10 cellular contexts compared by ENCODE assay signal in genomic region chr5:14594378-14595074, GRCh38. TPM values are rescaled to one million over a fixed set of nuclear protein-coding genes. Genes with fewer than 3 reads are reported as not detected.
A peak's percentile ranks its signal among the peaks of the same experiment; 100 is the strongest.
DNase-seq lines count a peak whose midpoint lies in the region; ATAC-seq, FAIRE-seq and TF ChIP-seq lines count a peak whose summit lies in the region.
"Had no signal": no experiment of that assay in that cellular context is flagged by ENCODE, and none has a peak within 500 bp of the region (broad histone marks: within the 10 kb centered on the region; RNA-seq: fewer than 3 reads in every experiment).

No MANE protein-coding gene starts in this region.

- peak overlapping the region in 2 of 3 donors; percentile 3 to 26 for H3K27ac ChIP-seq in right lobe of liver
- H3K27ac ChIP-seq in HepG2 (ENCODE audit: extremely low read length, insufficient read depth, low read length) = no peak overlapping the region
- peak overlapping the region; percentile 71 to 79 for H3K27ac ChIP-seq in mucosa of rectum (ENCODE audit: low read depth in 2 of 2, low read length in 2 of 2)

- H3K4me1 Mint-ChIP-seq in activated T-cell treated with anti-CD3 and anti-CD28 coated beads, Interleukin-2, amount 50 U/mL, for 72 hours (ENCODE audit: low read depth) = peaks cover 81% of the 10 kb centered on the region
- H3K4me1 Mint-ChIP-seq: nephron had no signal

- H3K36me3 ChIP-seq in right lobe of liver (no peaks in the 10 kb centered on the region), HepG2 (replicated peaks in 1 of 2; ENCODE audit: control insufficient read depth in 1 of 2, insufficient read depth in 2 of 2, low read length in 2 of 2) (no peaks in the 10 kb centered on the region), mucosa of rectum (ENCODE audit: control insufficient read depth in 2 of 2, insufficient read depth in 2 of 2, low read length in 2 of 2) (no peaks in the 10 kb centered on the region)

- TF ChIP-seq CTCF in right lobe of liver (IDR thresholded peaks at IDR 0.05) (no peak), HepG2 (CRISPR knock-in tag; IDR thresholded peaks at IDR 0.05) (no peak)

- no peaks in the 10 kb centered on the region for H3K9me3 ChIP-seq in right lobe of liver
- H3K9me3 ChIP-seq in HepG2 (ENCODE audit: low read length) = no peaks in the 10 kb centered on the region
- H3K9me3 ChIP-seq in mucosa of rectum (ENCODE audit: control insufficient read depth in 2 of 2, low read length in 2 of 2) = no peaks in the 10 kb centered on the region

- no peaks in the 10 kb centered on the region for H4K20me1 ChIP-seq in HepG2 (ENCODE audit: insufficient read depth, low read length)

- intact Hi-C loops in right lobe of liver (cut with DNase I) = no loop called here
- intact Hi-C loops in HepG2 (cut with micrococcal nuclease; ENCODE audit: unreplicated experiment) = no loop called here

- POLR2A ChIA-PET in HepG2 (lab: Yijun Ruan, JAX) = no interaction called here

- H3K9me3 Mint-ChIP-seq in activated T-cell treated with anti-CD3 and anti-CD28 coated beads, Interleukin-2, amount 50 U/mL, for 72 hours = no peaks in the 10 kb centered on the region
- H3K9me3 Mint-ChIP-seq: nephron had no signal

- no peak for DNase-seq in right lobe of liver
- no peak for DNase-seq in HepG2 (ENCODE audit: low spot score)
- DNase-seq in activated T-cell treated with anti-CD3 and anti-CD28 coated beads, Interleukin-2, amount 50 U/mL, for 72 hours = no peak
- no peak for DNase-seq in HPDE6-E6E7 (ENCODE audit: extremely low spot score)
- no peak for DNase-seq in NCI-H510A treated with DMSO at 0.1 percent for 48 hours (lab: John Stamatoyannopoulos, UW)

- H3K27me3 ChIP-seq in right lobe of liver (no peaks in the 10 kb centered on the region), HepG2 (ENCODE audit: control insufficient read depth in 1 of 2, insufficient read depth in 2 of 2, low read length in 2 of 2) (no peaks in the 10 kb centered on the region), mucosa of rectum (ENCODE audit: control insufficient read depth in 2 of 2, insufficient read depth in 2 of 2, low read length in 2 of 2) (no peaks in the 10 kb centered on the region)

- peak overlapping the region; percentile 98 for H3K27ac Mint-ChIP-seq in activated T-cell treated with anti-CD3 and anti-CD28 coated beads, Interleukin-2, amount 50 U/mL, for 72 hours
- H3K27ac Mint-ChIP-seq: nephron had no signal

- FAIRE-seq in HepG2 (lab: Jason Lieb, UNC) = no peak
- FAIRE-seq: islet of Langerhans had no signal

- H3K4me3 Mint-ChIP-seq in activated T-cell treated with anti-CD3 and anti-CD28 coated beads, Interleukin-2, amount 50 U/mL, for 72 hours = peak overlapping the region; percentile 76 to 91
- H3K4me3 Mint-ChIP-seq: nephron had no signal

- no peak overlapping the region for H3K4me2 ChIP-seq in HepG2 (ENCODE audit: low read depth, low read length)

- H3K9ac ChIP-seq in HepG2 (ENCODE audit: insufficient read depth, low read depth, low read length) = no peak overlapping the region
- no peak overlapping the region for H3K9ac ChIP-seq in mucosa of rectum (ENCODE audit: low read depth in 1 of 2, low read length in 2 of 2)

- no peak overlapping the region for H2AFZ ChIP-seq in HepG2 (ENCODE audit: low read length)

- no peaks in the 10 kb centered on the region for H3K27me3 Mint-ChIP-seq in activated T-cell treated with anti-CD3 and anti-CD28 coated beads, Interleukin-2, amount 50 U/mL, for 72 hours (ENCODE audit: low read depth)

- TF ChIP-seq POLR2A in right lobe of liver (IDR thresholded peaks at IDR 0.05) (no peak), HepG2 (IDR thresholded peaks at IDR 0.05; ENCODE audit: insufficient read depth in 1 of 2, low read depth in 2 of 2, low read length in 2 of 2) (no peak)

- CTCF ChIA-PET in HepG2 (lab: Yijun Ruan, JAX; ENCODE audit: low intra/inter-chr PET ratio, low total read pairs) = no interaction called here

- H3K79me2 ChIP-seq in HepG2 (ENCODE audit: insufficient read depth, low read length) = no peaks in the 10 kb centered on the region

- no peak for TF ChIP-seq EP300 in HepG2 (IDR thresholded peaks at IDR 0.05; ENCODE audit: low read depth in 2 of 2, low read length in 2 of 2)
- TF ChIP-seq EP300 in HepG2 (CRISPR knock-in tag; IDR thresholded peaks at IDR 0.05; ENCODE audit: borderline replicate concordance) = no peak

- H3K36me3 Mint-ChIP-seq in activated T-cell treated with anti-CD3 and anti-CD28 coated beads, Interleukin-2, amount 50 U/mL, for 72 hours (ENCODE audit: insufficient read depth in 2 of 2) = peaks cover 0 to 3% of the 10 kb centered on the region in 2 donors

- no peak for TF ChIP-seq RAD21 in HepG2 (CRISPR knock-in tag; IDR thresholded peaks at IDR 0.05)

- H3K4me1 ChIP-seq in right lobe of liver (no peaks in the 10 kb centered on the region), HepG2 (ENCODE audit: insufficient read depth, low read length) (peaks cover 9% of the 10 kb centered on the region), mucosa of rectum (ENCODE audit: control insufficient read depth in 2 of 2, insufficient read depth in 2 of 2, low read length in 2 of 2) (peaks cover 24 to 39% of the 10 kb centered on the region in 2 donors)

- no TSS peak for BruUV-seq in HepG2 (replicated peaks; lab: Mats Ljungman, UMichigan)

- in situ Hi-C loops in HepG2 (cut with HindIII; ENCODE audit: extremely low pct_ligation_motif_present, low pct_unique_long_range_greater_than_20kb) = no loop called here

- WGBS in right lobe of liver (ENCODE audit: insufficient coverage, low coverage, low lambda C conversion rate, missing lambda C conversion rate) = 55% methylated on average over 1 of the region's 4 CpGs
- WGBS in HepG2 (ENCODE audit: low lambda C conversion rate) = 77% methylated on average over 2 of the region's 4 CpGs

- H3K4me3 ChIP-seq in right lobe of liver (no peak overlapping the region), HepG2 (replicated peaks in 1 of 3; ENCODE audit: insufficient read depth in 1 of 3, low read depth in 2 of 3, low read length in 3 of 3) (no peak overlapping the region), mucosa of rectum (ENCODE audit: low read length in 2 of 2) (peak overlapping the region; percentile 5 to 42)

- peak in 3 of 4 donors; percentile 31 to 42 (median 33) for ATAC-seq in right lobe of liver
- no peak for ATAC-seq in HepG2
- peak; percentile 14 to 16 for ATAC-seq in activated T-cell treated with anti-CD3 and anti-CD28 coated beads, Interleukin-2, amount 50 U/mL, for 72 hours (replicated peaks in 1 of 2)
- ATAC-seq in HG02981 (IDR thresholded peaks at IDR 0.05; ENCODE audit: unreplicated experiment) = no peak
- no peak for ATAC-seq in GM18861 (IDR thresholded peaks at IDR 0.05; ENCODE audit: unreplicated experiment)

TF ChIP-seq in HepG2, 621 proteins besides CTCF, POLR2A, EP300 and RAD21 (continues in another document):
- TF ChIP-seq ZNF792 (CRISPR knock-in tag; IDR thresholded peaks at IDR 0.05) = no peak
- TF ChIP-seq SALL1 (CRISPR knock-in tag; IDR thresholded peaks at IDR 0.05) = no peak
- no peak for TF ChIP-seq TGIF2 (CRISPR knock-in tag; IDR thresholded peaks at IDR 0.05)
- TF ChIP-seq ZNF460 (CRISPR knock-in tag; IDR thresholded peaks at IDR 0.05; ENCODE audit: borderline replicate concordance) = no peak
- TF ChIP-seq ZNF839 (CRISPR knock-in tag; IDR thresholded peaks at IDR 0.05; ENCODE audit: borderline replicate concordance) = no peak
- TF ChIP-seq E2F1 (CRISPR knock-in tag; IDR thresholded peaks at IDR 0.05) = no peak
- no peak for TF ChIP-seq HOXD1 (CRISPR knock-in tag; IDR thresholded peaks at IDR 0.05)
- TF ChIP-seq NFYB (CRISPR knock-in tag; IDR thresholded peaks at IDR 0.05) = no peak

RNA-seq across cellular contexts. Expression of gene OTULINL, which starts 12.9 kb away (rescaled TPM):
- total RNA-seq in right lobe of liver = 1 to 10 TPM in 3 of 6 experiments, under 1 TPM in 3; 0.66 to 1.7 (median 1.2) TPM
- total RNA-seq in HepG2 (2016; rRNA removed; fragmentation: Illumina TruSeq; extraction: Trizol) = 0.36 and 0.40 TPM in 2 replicates
- total RNA-seq in HepG2 (2016; cell fraction: cytosol; rRNA removed; fragmentation: Illumina TruSeq; extraction: Trizol; ENCODE audit: low read depth) = 0.35 TPM in 1 of 2 replicates, not detected in the other
- total RNA-seq in HepG2 (2016; cell fraction: insoluble cytoplasmic fraction; rRNA removed; fragmentation: Illumina TruSeq; extraction: Trizol) = 0.22 and 0.49 TPM in 2 replicates
- total RNA-seq in HepG2 (2016; cell fraction: membrane; rRNA removed; fragmentation: Illumina TruSeq; extraction: Trizol) = 0.24 and 0.34 TPM in 2 replicates
- 0.34 and 0.66 TPM in 2 replicates for total RNA-seq in HepG2 (2016; cell fraction: nucleus; rRNA removed; fragmentation: Illumina TruSeq; extraction: Trizol)
- polyA plus RNA-seq in HepG2 (2011; rRNA removed) = 0.04 and 0.08 TPM in 2 replicates
- polyA plus RNA-seq in HepG2 (2011; cell fraction: cytosol; rRNA removed) = 0.07 and 0.15 TPM in 2 replicates
- 0.03 TPM in 1 of 2 replicates, not detected in the other for polyA plus RNA-seq in HepG2 (2011; cell fraction: nucleus; rRNA removed)
- 0.05 and 0.07 TPM in 2 replicates for polyA plus RNA-seq in HepG2 (2012)
- polyA plus RNA-seq in HepG2 (2016; cell fraction: cytosol; fragmentation: Illumina TruSeq; extraction: Trizol; ENCODE audit: low read depth) = 0.03 and 0.05 TPM in 2 replicates
- polyA plus RNA-seq in HepG2 (2016; cell fraction: insoluble cytoplasmic fraction; fragmentation: Illumina TruSeq; extraction: Trizol; ENCODE audit: low read depth) = 0.14 and 0.72 TPM in 2 replicates
- polyA plus RNA-seq in HepG2 (2016; cell fraction: membrane; fragmentation: Illumina TruSeq; extraction: Trizol; ENCODE audit: low read depth) = 0.08 and 0.09 TPM in 2 replicates
- 0.21 and 0.40 TPM in 2 replicates for polyA plus RNA-seq in HepG2 (2016; cell fraction: nucleus; fragmentation: Illumina TruSeq; extraction: Trizol; ENCODE audit: insufficient read depth, low read depth)
- polyA minus RNA-seq in HepG2 (2011; rRNA and poly(A)+ RNA removed; ENCODE audit: low replicate concordance) = 12.8 TPM in 1 of 2 replicates, not detected in the other
- not detected in 2 replicates for polyA minus RNA-seq in HepG2 (2011; cell fraction: cytosol; rRNA and poly(A)+ RNA removed)
- polyA minus RNA-seq in HepG2 (2011; cell fraction: nucleus; rRNA and poly(A)+ RNA removed) = 0.13 TPM in 1 of 2 replicates, not detected in the other
- 10 to 100 TPM; 17.9 to 18.8 TPM for total RNA-seq in activated T-cell treated with anti-CD3 and anti-CD28 coated beads, Interleukin-2, amount 50 U/mL, for 72 hours

Comparison
In these comparisons a context has a peak if more than half of its experiments do, and no peak if none do; other contexts are left out.
1. ATAC-seq: peak in right lobe of liver (3 of 4) and activated T-cell treated with anti-CD3 and anti-CD28 coated beads, Interleukin-2, amount 50 U/mL, for 72 hours (2 of 2); none in HepG2 (single experiment), HG02981 (single experiment) and GM18861 (single experiment).
2. H3K4me3 ChIP-seq: peak in mucosa of rectum (2 of 2); none in right lobe of liver (0 of 3) and HepG2 (0 of 3).
3. RNA of gene OTULINL, which starts 12.9 kb away (total RNA-seq): 17.9 to 18.8 TPM in activated T-cell treated with anti-CD3 and anti-CD28 coated beads, Interleukin-2, amount 50 U/mL, for 72 hours; 0.66 to 1.7 TPM in right lobe of liver and 0.22 to 0.66 TPM in HepG2; every median in the first group is over 4 times any median in the second.